ENCODE assay signal across 14 cellular contexts in genomic region chr1:43540653-43541071, GRCh38. TPM values are rescaled to one million over a fixed set of nuclear protein-coding genes. Genes with fewer than 3 reads are reported as not detected.
DNase-seq lines count a peak whose midpoint lies in the region; ATAC-seq and TF ChIP-seq lines count a peak whose summit lies in the region.
"Had no signal": no experiment of that assay in that cellular context is flagged by ENCODE, and none has a peak within 500 bp of the region (broad histone marks: within the 10 kb centered on the region; RNA-seq: fewer than 3 reads in every experiment).

No MANE protein-coding gene starts in this region.

- H3K36me3 ChIP-seq in esophagus (ENCODE audit: control insufficient read depth in 2 of 2, insufficient read depth in 2 of 2, low read length in 1 of 2) (peaks cover 6 to 14% of the 10 kb centered on the region in 2 donors), muscle layer of duodenum (ENCODE audit: control insufficient read depth in 1 of 2, insufficient read depth in 2 of 2, low read length in 2 of 2) (no peaks in the 10 kb centered on the region), suprapubic skin (peaks cover 6% of the 10 kb centered on the region)
- H3K36me3 ChIP-seq in CD8-positive, alpha-beta memory T cell (ENCODE audit: insufficient read depth, low read length): no peaks in the 10 kb centered on the region
- H3K36me3 ChIP-seq: MG63 had no signal

- no peak for TF ChIP-seq EP300 in suprapubic skin (IDR thresholded peaks at IDR 0.05)

- H3K36me3 Mint-ChIP-seq in CD8-positive, alpha-beta memory T cell: no peaks in the 10 kb centered on the region

- ATAC-seq in GM21515 (IDR thresholded peaks at IDR 0.05; ENCODE audit: unreplicated experiment) (no peak), HG03354 (IDR thresholded peaks at IDR 0.05; ENCODE audit: poor library complexity, severe bottlenecking, unreplicated experiment) (no peak)
- ATAC-seq: GM12878 had no signal

- H3K4me3 ChIP-seq in esophagus (ENCODE audit: low read depth in 1 of 2, low read length in 2 of 2) (no peak overlapping the region), muscle layer of duodenum (ENCODE audit: low read depth in 1 of 2, low read length in 2 of 2) (no peak overlapping the region), suprapubic skin (no peak overlapping the region)
- H3K4me3 ChIP-seq in CD8-positive, alpha-beta memory T cell (ENCODE audit: low read length): no peak overlapping the region
- H3K4me3 ChIP-seq: GM12878, MG63, SJSA1 had no signal

- no peak for TF ChIP-seq POLR2A in suprapubic skin (IDR thresholded peaks at IDR 0.05)

- H3K27ac Mint-ChIP-seq in CD8-positive, alpha-beta memory T cell: no peak overlapping the region

- POLR2A ChIA-PET in RWPE1 (lab: Yijun Ruan, JAX; ENCODE audit: low non-redundant PET): no interaction called here
- POLR2A ChIA-PET in CD8-positive, alpha-beta memory T cell (lab: Charles Lee): no interaction called here

- CTCF ChIA-PET in RWPE1 (lab: Yijun Ruan, JAX): no interaction called here
- CTCF ChIA-PET in CD8-positive, alpha-beta memory T cell (lab: Charles Lee): no interaction called here

- no peaks in the 10 kb centered on the region for H3K9me3 Mint-ChIP-seq in CD8-positive, alpha-beta memory T cell

- H3K27ac ChIP-seq in RWPE1 (peak overlapping the region; percentile 95), esophagus (ENCODE audit: low read depth in 2 of 2, low read length in 1 of 2) (peak overlapping the region; percentile 72 to 85), muscle layer of duodenum (ENCODE audit: low read length) (peak overlapping the region; percentile 54), suprapubic skin (peak overlapping the region; percentile 69)
- no peak overlapping the region for H3K27ac ChIP-seq in CD8-positive, alpha-beta memory T cell (ENCODE audit: low read depth, low read length)
- H3K27ac ChIP-seq: SJSA1 had no signal

- H3K9me3 ChIP-seq in esophagus (ENCODE audit: control insufficient read depth in 2 of 2, insufficient read depth in 1 of 2, low read depth in 1 of 2, low read length in 1 of 2): no peaks in the 10 kb centered on the region
- no peaks in the 10 kb centered on the region for H3K9me3 ChIP-seq in muscle layer of duodenum (ENCODE audit: control insufficient read depth in 1 of 2, low read length in 2 of 2)
- no peaks in the 10 kb centered on the region for H3K9me3 ChIP-seq in suprapubic skin
- no peaks in the 10 kb centered on the region for H3K9me3 ChIP-seq in CD8-positive, alpha-beta memory T cell (ENCODE audit: low read length)
- H3K9me3 ChIP-seq: MG63, SJSA1 had no signal

- H3K4me3 Mint-ChIP-seq in CD8-positive, alpha-beta memory T cell: no peak overlapping the region

- H3K27me3 ChIP-seq in esophagus (ENCODE audit: control insufficient read depth in 1 of 2, insufficient read depth in 2 of 2, low read length in 2 of 2) (no peaks in the 10 kb centered on the region), muscle layer of duodenum (ENCODE audit: low read depth, low read length) (no peaks in the 10 kb centered on the region), suprapubic skin (no peaks in the 10 kb centered on the region)
- H3K27me3 ChIP-seq in CD8-positive, alpha-beta memory T cell (ENCODE audit: insufficient read depth, low read length, poor library complexity, severe bottlenecking): no peaks in the 10 kb centered on the region
- H3K27me3 ChIP-seq: MG63, SJSA1 had no signal

- WGBS in esophagus, 2 donors: 41 to 49% methylated on average over 15 of the region's 15 CpGs
- 33% methylated on average over 6 of the region's 15 CpGs for WGBS in suprapubic skin

- peaks cover 0 to 5% (median 0%) of the 10 kb centered on the region in 3 donors for H3K4me1 Mint-ChIP-seq in CD8-positive, alpha-beta memory T cell

- H3K27me3 Mint-ChIP-seq in CD8-positive, alpha-beta memory T cell: peaks cover 0 to 3% of the 10 kb centered on the region in 2 donors

- DNase-seq in RWPE1 (ENCODE audit: low spot score) (no peak), suprapubic skin (ENCODE audit: low spot score in 2 of 2) (no peak), cerebellar nuclear complex (lab: John Stamatoyannopoulos, UW) (no peak)
- no peak for DNase-seq in CD8-positive, alpha-beta memory T cell
- DNase-seq: activated CD4-positive, alpha-beta T cell treated with anti-CD3 and anti-CD28 coated beads for 1 hour; activated naive CD4-positive, alpha-beta T cell; islet precursor cell; MG63 had no signal

- H3K4me1 ChIP-seq in esophagus (ENCODE audit: control insufficient read depth in 2 of 2, insufficient read depth in 2 of 2, low read length in 1 of 2): peaks cover 7 to 38% of the 10 kb centered on the region in 2 donors
- peaks cover 17 to 21% of the 10 kb centered on the region in 2 donors for H3K4me1 ChIP-seq in muscle layer of duodenum (ENCODE audit: control insufficient read depth in 1 of 2, insufficient read depth in 2 of 2, low read length in 2 of 2)
- peaks cover 96% of the 10 kb centered on the region for H3K4me1 ChIP-seq in suprapubic skin
- H3K4me1 ChIP-seq in CD8-positive, alpha-beta memory T cell (ENCODE audit: insufficient read depth, low read length): no peaks in the 10 kb centered on the region
- H3K4me1 ChIP-seq: SJSA1 had no signal

- TF ChIP-seq CTCF in RWPE1 (conservative IDR thresholded peaks at IDR 0.05; ENCODE audit: low read depth) (no peak), suprapubic skin (IDR thresholded peaks at IDR 0.05) (no peak)

RNA-seq across cellular contexts. Expression of gene PTPRF, which starts 10.0 kb away (rescaled TPM):
- polyA plus RNA-seq in esophagus: 10 to 100 TPM; 62.7 to 69.9 TPM
- total RNA-seq in suprapubic skin: 100 to 1,000 TPM; 209 to 373 (median 289) TPM
- total RNA-seq in CD8-positive, alpha-beta memory T cell: under 1 TPM; 0.39 to 0.47 TPM
- polyA plus RNA-seq in CD8-positive, alpha-beta memory T cell: not detected

Comparison
In these comparisons a context has a peak if more than half of its experiments do, and no peak if none do; other contexts are left out.
1. RNA of gene PTPRF, which starts 10.0 kb away (total RNA-seq): 209 to 373 TPM in suprapubic skin; 0.39 to 0.47 TPM in CD8-positive, alpha-beta memory T cell; every median in the first group is over 100 times any median in the second.